7 cellular contexts compared by ENCODE assay signal in the genomic region with DNA sequence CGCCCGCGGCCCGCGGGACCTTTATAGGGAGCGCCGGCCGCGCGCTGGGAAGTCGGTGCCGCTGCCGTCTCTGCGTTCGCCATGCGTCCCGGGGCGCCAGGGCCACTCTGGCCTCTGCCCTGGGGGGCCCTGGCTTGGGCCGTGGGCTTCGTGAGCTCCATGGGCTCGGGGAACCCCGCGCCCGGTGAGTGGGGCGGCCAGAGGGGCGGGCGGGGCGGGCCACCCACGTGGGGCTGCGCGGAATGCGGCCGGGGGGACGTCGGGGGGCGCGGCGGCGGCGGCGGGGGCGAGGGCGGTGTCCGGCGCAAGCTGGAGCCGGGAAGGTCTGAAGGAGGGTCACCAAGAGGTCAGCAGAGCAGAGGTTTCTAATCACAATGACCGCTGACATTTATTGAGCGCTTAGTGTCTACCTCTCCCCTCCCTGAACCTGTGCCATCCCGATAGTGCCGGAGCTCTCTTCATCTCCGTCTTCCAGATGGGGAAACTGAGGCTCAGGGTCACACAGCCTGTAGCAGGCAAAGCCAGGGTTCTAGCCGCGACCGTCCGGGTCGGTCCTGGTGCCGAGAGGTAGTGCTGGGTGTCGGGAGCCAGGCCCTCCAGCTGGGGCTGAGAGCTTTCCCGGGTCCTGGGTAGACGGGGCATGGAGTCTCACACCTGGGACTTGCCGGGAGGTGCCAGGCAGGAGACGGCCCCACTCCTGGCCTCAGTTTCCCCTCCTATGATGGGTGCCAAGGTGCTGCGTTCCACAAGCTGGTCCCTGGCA. TPM values are rescaled to one million over a fixed set of nuclear protein-coding genes. Genes with fewer than 3 reads are reported as not detected.
A peak's percentile ranks its signal among the peaks of the same experiment; 100 is the strongest.
DNase-seq lines count a peak whose midpoint lies in the region; ATAC-seq and TF ChIP-seq lines count a peak whose summit lies in the region.

A gene (plus strand): TSS at position 50 of the 763 bp plus-strand sequence. CDS start 32 bp downstream, at position 82.

- WGBS in mesendoderm (ENCODE audit: extremely low coverage, insufficient coverage, low lambda C conversion rate): no CpG with 5 or more reads among the region's 63 CpGs

- H3K79me2 ChIP-seq in mesendoderm (ENCODE audit: control insufficient read depth, insufficient read depth, low read length): no peaks in the 10 kb centered on the region

- TF ChIP-seq CTCF in choroid plexus epithelial cell (conservative IDR thresholded peaks at IDR 0.05; ENCODE audit: low read depth, low read length): no peak
- no peak for TF ChIP-seq CTCF in upper lobe of right lung (IDR thresholded peaks at IDR 0.05)

- H3K23ac ChIP-seq in mesendoderm (ENCODE audit: low read length): no peak within 1 kb of the TSS

- no peak within 1 kb of the TSS for H3K18ac ChIP-seq in mesendoderm (ENCODE audit: low read length)

- H3K9me3 ChIP-seq in upper lobe of right lung: no peaks in the 10 kb centered on the region

- H3K27me3 ChIP-seq in mesendoderm (ENCODE audit: insufficient read depth, low read length, poor library complexity): peaks cover 4% of the 10 kb centered on the region
- H3K27me3 ChIP-seq in upper lobe of right lung: no peaks in the 10 kb centered on the region

- H4K8ac ChIP-seq in mesendoderm (ENCODE audit: low read depth, low read length): no peak within 1 kb of the TSS

- no peak within 1 kb of the TSS for H2AK5ac ChIP-seq in mesendoderm (ENCODE audit: low read length)

- DNase-seq in HuH-7.5 (ENCODE audit: low spot score) (peak; percentile 74), choroid plexus epithelial cell (ENCODE audit: low read depth) (no peak), mesendoderm (no peak), upper lobe of right lung (no peak), UCSD-AML1 (lab: John Stamatoyannopoulos, UW; ENCODE audit: unreplicated experiment) (no peak), NCI-H748 treated with DMSO at 0.1 percent for 48 hours (lab: John Stamatoyannopoulos, UW) (no peak)

- no peaks in the 10 kb centered on the region for H3K36me3 ChIP-seq in mesendoderm (ENCODE audit: control insufficient read depth, insufficient read depth, low read length)
- no peaks in the 10 kb centered on the region for H3K36me3 ChIP-seq in upper lobe of right lung

- H3K56ac ChIP-seq in mesendoderm (ENCODE audit: low read length): peak within 1 kb of the TSS; percentile 25

- H2BK15ac ChIP-seq in mesendoderm (replicated peaks; ENCODE audit: low read depth): no peak within 1 kb of the TSS

- no peak within 1 kb of the TSS for H3K4ac ChIP-seq in mesendoderm (ENCODE audit: low read depth, low read length)

- H3K79me1 ChIP-seq in mesendoderm (ENCODE audit: low read length): no peaks in the 10 kb centered on the region

- no peak within 1 kb of the TSS for H2BK120ac ChIP-seq in mesendoderm (ENCODE audit: low read depth, low read length)

- no peak within 1 kb of the TSS for H3K27ac ChIP-seq in mesendoderm (ENCODE audit: low read depth, low read length)
- peak within 1 kb of the TSS; percentile 95 for H3K27ac ChIP-seq in upper lobe of right lung

- intact Hi-C loops in upper lobe of right lung (cut with DNase I): no loop called here

- H3K4me3 ChIP-seq in choroid plexus epithelial cell (ENCODE audit: low read depth, low read length): peak within 1 kb of the TSS; percentile 74
- H3K4me3 ChIP-seq in mesendoderm (ENCODE audit: low read length): no peak within 1 kb of the TSS
- H3K4me3 ChIP-seq in upper lobe of right lung: peak within 1 kb of the TSS; percentile 61

- no peak within 1 kb of the TSS for H2BK5ac ChIP-seq in mesendoderm (ENCODE audit: low read length)

- no peak within 1 kb of the TSS for H3K4me2 ChIP-seq in mesendoderm (ENCODE audit: low read length)

- H3K4me1 ChIP-seq in mesendoderm (ENCODE audit: control insufficient read depth, low read depth, low read length) (no peaks in the 10 kb centered on the region), upper lobe of right lung (peaks cover 19% of the 10 kb centered on the region)

- ATAC-seq in upper lobe of right lung: no peak
- no peak for ATAC-seq in HG02852 (IDR thresholded peaks at IDR 0.05; ENCODE audit: unreplicated experiment)

- no peak within 1 kb of the TSS for H4K5ac ChIP-seq in mesendoderm (ENCODE audit: low read length)

- no peak within 1 kb of the TSS for H3K9ac ChIP-seq in mesendoderm (ENCODE audit: low read length)

RNA-seq across cellular contexts. Expression of the gene that starts here (rescaled TPM):
- 2.3 TPM for polyA plus RNA-seq in mesendoderm (2013, experiment 1 of 2)
- polyA plus RNA-seq in mesendoderm (2013, experiment 2 of 2): 2.6 TPM
- total RNA-seq in upper lobe of right lung: 114 TPM
